Comparison of ENCODE assay signal across 7 cellular contexts in genomic region chr7:74449809-74450397, GRCh38. TPM values are rescaled to one million over a fixed set of nuclear protein-coding genes. Genes with fewer than 3 reads are reported as not detected.
DNase-seq lines count a peak whose midpoint lies in the region; ATAC-seq, FAIRE-seq and TF ChIP-seq lines count a peak whose summit lies in the region.

No MANE protein-coding gene starts in this region.

- no peaks in the 10 kb centered on the region for H3K9me3 ChIP-seq in HepG2 (ENCODE audit: low read length)

- no peak overlapping the region for H3K4me2 ChIP-seq in HepG2 (ENCODE audit: low read depth, low read length)

- no peak overlapping the region for H2AFZ ChIP-seq in HepG2 (ENCODE audit: low read length)

- CTCF ChIA-PET in HepG2 (lab: Yijun Ruan, JAX; ENCODE audit: low intra/inter-chr PET ratio, low total read pairs) = interaction anchor here (0.7 to 2.5 kb wide), 2 partner anchors 32 to 95 kb away, joined by 3 to 13 read pairs; no protein-coding TSS in a partner anchor

- WGBS in HepG2 (ENCODE audit: low lambda C conversion rate) = 40% methylated on average over 13 of the region's 15 CpGs

- H3K27me3 ChIP-seq in HepG2 (ENCODE audit: control insufficient read depth in 1 of 2, insufficient read depth in 2 of 2, low read length in 2 of 2) = 0 out of 5 replicates have a peak, but pooled peaks cover 0 to 5% of the 10 kb centered on the region in 2 experiments

- H3K9ac ChIP-seq in HepG2 (ENCODE audit: insufficient read depth, low read depth, low read length) = no peak overlapping the region

- in situ Hi-C loops in HepG2 (cut with HindIII; ENCODE audit: extremely low pct_ligation_motif_present, low pct_unique_long_range_greater_than_20kb) = no loop called here

- peak; percentile 27 for ATAC-seq in HepG2
- no peak for ATAC-seq in HG02884 (IDR thresholded peaks at IDR 0.05; ENCODE audit: unreplicated experiment)

- no peak overlapping the region for H3K27ac ChIP-seq in HepG2 (ENCODE audit: extremely low read length, insufficient read depth, low read length)

- BruUV-seq in HepG2 (replicated peaks; lab: Mats Ljungman, UMichigan) = no TSS peak

- H3K36me3 ChIP-seq in HepG2 (replicated peaks in 1 of 2; ENCODE audit: control insufficient read depth in 1 of 2, insufficient read depth in 2 of 2, low read length in 2 of 2) = no peaks in the 10 kb centered on the region

- peak; percentile 64 for FAIRE-seq in HepG2 (lab: Jason Lieb, UNC)

- POLR2A ChIA-PET in HepG2 (lab: Yijun Ruan, JAX) = interaction anchor here (0.7 kb wide), 1 partner anchor 928 kb away, joined by 3 read pairs; no protein-coding TSS in a partner anchor

- TF ChIP-seq EP300 in HepG2 (IDR thresholded peaks at IDR 0.05; ENCODE audit: low read depth in 2 of 2, low read length in 2 of 2) (no peak), HepG2 (CRISPR knock-in tag; IDR thresholded peaks at IDR 0.05; ENCODE audit: borderline replicate concordance) (no peak)

- TF ChIP-seq RAD21 in HepG2 (CRISPR knock-in tag; IDR thresholded peaks at IDR 0.05) = peak; percentile 64

- no peaks in the 10 kb centered on the region for H4K20me1 ChIP-seq in HepG2 (ENCODE audit: insufficient read depth, low read length)

- peak; percentile 89 for TF ChIP-seq CTCF in GM12874 (IDR thresholded peaks at IDR 0.05; ENCODE audit: insufficient read depth, low read depth, low read length)
- TF ChIP-seq CTCF in HepG2 (CRISPR knock-in tag; IDR thresholded peaks at IDR 0.05) = peak; percentile 87

- TF ChIP-seq POLR2A in HepG2 (IDR thresholded peaks at IDR 0.05; ENCODE audit: insufficient read depth in 1 of 2, low read depth in 2 of 2, low read length in 2 of 2) = no peak

- peak; percentile 88 for DNase-seq in NAMALWA (ENCODE audit: low spot score)
- peak; percentile 77 for DNase-seq in activated CD4-positive, CD25-positive, alpha-beta regulatory T cell treated with anti-CD3 and anti-CD28 coated beads, Interleukin-2, amount 50 U/mL, for 72 hours
- DNase-seq in cerebellar cortex (ENCODE audit: low spot score) = peak; percentile 40
- peak; percentile 61 for DNase-seq in HepG2 (ENCODE audit: low spot score)
- DNase-seq in stimulated activated CD8-positive, alpha-beta memory T cell treated with anti-CD3 and anti-CD28 coated beads, Interleukin-15, amount 100 ng/mL, for 1 hour (ENCODE audit: low read depth) = peak; percentile 53

- no peak overlapping the region for H3K4me3 ChIP-seq in HepG2 (replicated peaks in 1 of 3; ENCODE audit: insufficient read depth in 1 of 3, low read depth in 2 of 3, low read length in 3 of 3)

- H3K4me1 ChIP-seq in HepG2 (ENCODE audit: insufficient read depth, low read length) = peaks cover 26% of the 10 kb centered on the region

- H3K79me2 ChIP-seq in HepG2 (ENCODE audit: insufficient read depth, low read length) = peaks cover 5% of the 10 kb centered on the region

- intact Hi-C loops in HepG2 (cut with micrococcal nuclease; ENCODE audit: unreplicated experiment) = no loop called here

TF ChIP-seq in HepG2, 621 proteins besides CTCF, POLR2A, EP300 and RAD21 (continues in another document):
- no peak for TF ChIP-seq MTA3 (CRISPR knock-in tag; IDR thresholded peaks at IDR 0.05)
- TF ChIP-seq ZBTB1 (CRISPR knock-in tag; IDR thresholded peaks at IDR 0.05; ENCODE audit: borderline replicate concordance) = no peak
- TF ChIP-seq ZNF788 (CRISPR knock-in tag; IDR thresholded peaks at IDR 0.05; ENCODE audit: borderline replicate concordance) = peak; percentile 46; the same call in 1 of the 2 replicates
- no peak for TF ChIP-seq ZSCAN20 (CRISPR knock-in tag; IDR thresholded peaks at IDR 0.05; ENCODE audit: borderline replicate concordance)
- no peak for TF ChIP-seq POLR2AphosphoS5 (IDR thresholded peaks at IDR 0.05; ENCODE audit: low read depth, low read length)
- no peak for TF ChIP-seq STAT5B (CRISPR knock-in tag; IDR thresholded peaks at IDR 0.05)
- no peak for TF ChIP-seq PTBP1 (IDR thresholded peaks at IDR 0.05; ENCODE audit: low read depth, low read length, poor library complexity, severe bottlenecking)
- no peak for TF ChIP-seq ZNF207 (IDR thresholded peaks at IDR 0.05; ENCODE audit: borderline replicate concordance)
- no peak for TF ChIP-seq ZNF883 (CRISPR knock-in tag; IDR thresholded peaks at IDR 0.05; ENCODE audit: not compliant biosample characterization)
- TF ChIP-seq LCORL (IDR thresholded peaks at IDR 0.05) = no peak
- no peak for TF ChIP-seq LCORL (CRISPR knock-in tag; IDR thresholded peaks at IDR 0.05)
- TF ChIP-seq USF2 (IDR thresholded peaks at IDR 0.05; ENCODE audit: low read depth, low read length) = no peak
- TF ChIP-seq USF2 (CRISPR knock-in tag; IDR thresholded peaks at IDR 0.05; ENCODE audit: borderline replicate concordance) = no peak
- TF ChIP-seq ZFP1 (CRISPR knock-in tag; IDR thresholded peaks at IDR 0.05) = no peak

RNA-seq across cellular contexts. Expression of gene GTF2IRD1, which starts 3.8 kb away (rescaled TPM):
- 16.5 and 17.8 TPM in 2 replicates for total RNA-seq in HepG2 (2016; rRNA removed; fragmentation: Illumina TruSeq; extraction: Trizol)
- total RNA-seq in HepG2 (2016; cell fraction: cytosol; rRNA removed; fragmentation: Illumina TruSeq; extraction: Trizol; ENCODE audit: low read depth) = 8.1 and 9.5 TPM in 2 replicates
- 13.6 and 19.1 TPM in 2 replicates for total RNA-seq in HepG2 (2016; cell fraction: insoluble cytoplasmic fraction; rRNA removed; fragmentation: Illumina TruSeq; extraction: Trizol)
- 17.2 and 18.9 TPM in 2 replicates for total RNA-seq in HepG2 (2016; cell fraction: membrane; rRNA removed; fragmentation: Illumina TruSeq; extraction: Trizol)
- total RNA-seq in HepG2 (2016; cell fraction: nucleus; rRNA removed; fragmentation: Illumina TruSeq; extraction: Trizol) = 15.6 and 22.1 TPM in 2 replicates
- polyA plus RNA-seq in HepG2 (2011; rRNA removed) = 26.7 and 28.2 TPM in 2 replicates
- polyA plus RNA-seq in HepG2 (2011; cell fraction: cytosol; rRNA removed) = 12.3 and 16.0 TPM in 2 replicates
- 38.7 and 43.3 TPM in 2 replicates for polyA plus RNA-seq in HepG2 (2011; cell fraction: nucleus; rRNA removed)
- 36.1 and 37.4 TPM in 2 replicates for polyA plus RNA-seq in HepG2 (2012)
- 10.4 and 12.9 TPM in 2 replicates for polyA plus RNA-seq in HepG2 (2016; cell fraction: cytosol; fragmentation: Illumina TruSeq; extraction: Trizol; ENCODE audit: low read depth)
- polyA plus RNA-seq in HepG2 (2016; cell fraction: insoluble cytoplasmic fraction; fragmentation: Illumina TruSeq; extraction: Trizol; ENCODE audit: low read depth) = 27.6 and 31.7 TPM in 2 replicates
- 23.3 and 26.7 TPM in 2 replicates for polyA plus RNA-seq in HepG2 (2016; cell fraction: membrane; fragmentation: Illumina TruSeq; extraction: Trizol; ENCODE audit: low read depth)
- polyA plus RNA-seq in HepG2 (2016; cell fraction: nucleus; fragmentation: Illumina TruSeq; extraction: Trizol; ENCODE audit: insufficient read depth, low read depth) = 51.1 and 66.8 TPM in 2 replicates
- polyA minus RNA-seq in HepG2 (2011; rRNA and poly(A)+ RNA removed; ENCODE audit: low replicate concordance) = 23.4 and 53.2 TPM in 2 replicates
- 14.9 and 17.7 TPM in 2 replicates for polyA minus RNA-seq in HepG2 (2011; cell fraction: cytosol; rRNA and poly(A)+ RNA removed)
- polyA minus RNA-seq in HepG2 (2011; cell fraction: nucleus; rRNA and poly(A)+ RNA removed) = 15.5 and 16.5 TPM in 2 replicates
